8 cellular contexts compared by ENCODE assay signal in the genomic region with DNA sequence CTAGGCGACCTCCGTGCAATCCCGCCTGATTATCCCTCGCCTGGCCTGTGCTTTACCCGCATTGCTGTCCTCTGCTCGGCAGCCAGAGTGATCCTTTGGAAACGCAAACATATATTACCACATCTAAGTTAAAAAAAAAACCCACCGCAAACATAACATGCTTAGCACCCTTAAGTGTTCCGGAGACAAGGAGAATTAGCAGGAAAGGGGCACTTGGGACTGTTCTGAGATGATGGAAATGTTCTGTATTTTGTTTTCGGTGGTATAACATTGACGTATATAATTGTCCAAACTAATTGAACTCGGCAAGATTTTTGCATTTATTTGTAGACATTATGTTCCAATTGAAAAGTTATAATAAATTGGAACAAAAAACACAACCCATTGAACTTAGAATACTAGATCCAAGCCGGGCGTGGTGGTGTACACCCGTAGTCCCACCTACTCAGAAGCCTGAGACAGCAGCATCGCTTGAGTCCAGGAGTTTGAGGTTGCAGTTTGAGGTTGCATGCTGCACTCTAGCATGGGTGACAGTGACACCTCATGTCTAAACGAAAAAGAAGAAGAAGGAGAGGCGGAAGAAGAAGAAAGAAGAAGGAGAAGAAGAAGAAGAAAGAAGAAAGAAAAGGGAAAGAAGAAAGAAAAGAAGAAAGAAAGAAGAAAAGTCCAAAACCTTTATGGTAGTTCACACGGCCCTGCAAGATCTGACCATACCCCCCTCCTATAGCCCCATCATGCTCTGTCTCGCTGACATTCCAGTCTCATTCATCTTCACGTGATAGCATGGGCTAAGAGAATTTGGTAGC. TPM values are rescaled to one million over a fixed set of nuclear protein-coding genes. Genes with fewer than 3 reads are reported as not detected.
A peak's percentile ranks its signal among the peaks of the same experiment; 100 is the strongest.
DNase-seq lines count a peak whose midpoint lies in the region; ATAC-seq and TF ChIP-seq lines count a peak whose summit lies in the region.

No MANE protein-coding gene starts in this region.

- ATAC-seq in CD4-positive, alpha-beta T cell (ENCODE audit: poor library complexity) = peak; percentile 4
- ATAC-seq in natural killer cell treated with Interleukin-12 subunit alpha and Interleukin-12 subunit beta and Interleukin-15 and Interleukin-18, amount 100 ng/mL, for 72 hours = no peak
- ATAC-seq in HG03432 (IDR thresholded peaks at IDR 0.05; ENCODE audit: unreplicated experiment) = no peak

- peak overlapping the region; percentile 63 for H2AFZ ChIP-seq in mammary epithelial cell (ENCODE audit: low read depth, low read length)

- in situ Hi-C loops in mammary epithelial cell (cut with MboI; ENCODE audit: low sequenced_read_pairs in 2 of 2) = no loop called here

- peaks cover 9% of the 10 kb centered on the region for H3K36me3 ChIP-seq in HUES6 (ENCODE audit: control insufficient read depth, insufficient read depth, low read length)
- H3K36me3 ChIP-seq in mammary epithelial cell (ENCODE audit: insufficient read depth, low read length) = peaks cover 2% of the 10 kb centered on the region

- CTCF ChIA-PET in CD4-positive, alpha-beta T cell (lab: Charles Lee) = no interaction called here
- CTCF ChIA-PET in mammary epithelial cell (lab: Charles Lee; ENCODE audit: low non-redundant PET) = no interaction called here

- H3K79me2 ChIP-seq in mammary epithelial cell (ENCODE audit: insufficient read depth, low read length) = peaks cover 45% of the 10 kb centered on the region

- no peak for TF ChIP-seq CTCF in CD4-positive, alpha-beta T cell (IDR thresholded peaks at IDR 0.05)
- TF ChIP-seq CTCF in mammary epithelial cell (conservative IDR thresholded peaks at IDR 0.05 in 1 of 2, IDR thresholded peaks at IDR 0.05 in 1 of 2; ENCODE audit: extremely low read depth in 1 of 2, insufficient read depth in 1 of 2, low read depth in 1 of 2, low read length in 2 of 2) = no peak

- peak overlapping the region; percentile 71 for H3K4me2 ChIP-seq in mammary epithelial cell (ENCODE audit: insufficient read depth, low read depth, low read length)

- POLR2A ChIA-PET in CD4-positive, alpha-beta T cell (lab: Charles Lee) = interaction anchor here (1.3 to 1.7 kb wide), 6 partner anchors 21 to 164 kb away, joined by 4 to 13 read pairs (median 8); partner anchors contain the start of genes ACO2, PHF5A, PMM1 and TEF

- H3K4me3 ChIP-seq in HUES6 (ENCODE audit: low read depth, low read length) (peak overlapping the region; percentile 90), mammary epithelial cell (replicated peaks in 1 of 3; ENCODE audit: insufficient read depth in 1 of 3, low read depth in 2 of 3, low read length in 3 of 3) (peak overlapping the region; percentile 17 to 73 (median 26))

- no peaks in the 10 kb centered on the region for H3K27me3 ChIP-seq in CD4-positive, alpha-beta T cell (ENCODE audit: control insufficient read depth, insufficient read depth, low read length)
- H3K27me3 ChIP-seq in HUES6 (ENCODE audit: control insufficient read depth, insufficient read depth, low read length) = no peaks in the 10 kb centered on the region
- no peaks in the 10 kb centered on the region for H3K27me3 ChIP-seq in mammary epithelial cell (ENCODE audit: insufficient read depth, low read length)

- H3K9ac ChIP-seq in HUES6 (ENCODE audit: low read length) = no peak overlapping the region
- H3K9ac ChIP-seq in mammary epithelial cell (ENCODE audit: insufficient read depth, low read length) = no peak overlapping the region

- H3K4me1 Mint-ChIP-seq in CD4-positive, alpha-beta T cell (ENCODE audit: low read depth) = peaks cover 41% of the 10 kb centered on the region
- peaks cover 29% of the 10 kb centered on the region in 2 donors for H3K4me1 Mint-ChIP-seq in natural killer cell treated with Interleukin-12 subunit alpha and Interleukin-12 subunit beta and Interleukin-15 and Interleukin-18, amount 100 ng/mL, for 72 hours (ENCODE audit: low read depth in 2 of 2)

- no peaks in the 10 kb centered on the region for H3K9me3 Mint-ChIP-seq in CD4-positive, alpha-beta T cell
- no peaks in the 10 kb centered on the region for H3K9me3 Mint-ChIP-seq in natural killer cell treated with Interleukin-12 subunit alpha and Interleukin-12 subunit beta and Interleukin-15 and Interleukin-18, amount 100 ng/mL, for 72 hours

- no peaks in the 10 kb centered on the region for H3K27me3 Mint-ChIP-seq in CD4-positive, alpha-beta T cell
- no peaks in the 10 kb centered on the region for H3K27me3 Mint-ChIP-seq in natural killer cell treated with Interleukin-12 subunit alpha and Interleukin-12 subunit beta and Interleukin-15 and Interleukin-18, amount 100 ng/mL, for 72 hours

- H3K27ac ChIP-seq in CD4-positive, alpha-beta T cell (ENCODE audit: low read depth, low read length) = peak overlapping the region; percentile 81
- H3K27ac ChIP-seq in HUES6 (ENCODE audit: low read depth, low read length) (no peak overlapping the region), mammary epithelial cell (ENCODE audit: insufficient read depth, low read depth, low read length) (peak overlapping the region; percentile 47)

- intact Hi-C loops in CD4-positive, alpha-beta T cell (cut with DNase I, micrococcal nuclease) = loop anchor here (1.0 to 10.0 kb wide), 5 partner anchors 44 to 260 kb away; partner anchors contain the start of genes DESI1 (in 2 of the 2), PMM1 (in 2 of the 2), XRCC6 (in 2 of the 2) and ACO2 (in 1 of the 2)
- intact Hi-C loops in mammary epithelial cell (cut with micrococcal nuclease) = loop anchor here (1.0 to 2.0 kb wide), 2 partner anchors 44 to 76 kb away; partner anchors contain the start of genes DESI1, PMM1 and XRCC6

- dilution Hi-C loops in mammary epithelial cell (cut with HindIII; ENCODE audit: low sequenced_read_pairs) = no loop called here

- no peaks in the 10 kb centered on the region for H3K9me3 ChIP-seq in CD4-positive, alpha-beta T cell (ENCODE audit: control insufficient read depth, low read length)
- H3K9me3 ChIP-seq in HUES6 (ENCODE audit: control insufficient read depth, insufficient read depth, low read depth, low read length) = no peaks in the 10 kb centered on the region
- no peaks in the 10 kb centered on the region for H3K9me3 ChIP-seq in mammary epithelial cell (replicated peaks; ENCODE audit: insufficient read depth, low read length)

- DNase-seq in CD4-positive, alpha-beta T cell = no peak
- DNase-seq in mammary epithelial cell (peak; percentile 32), NCI-H526 (lab: John Stamatoyannopoulos, UW) (no peak), inferior parietal cortex (ENCODE audit: extremely low spot score) (no peak), H4 (ENCODE audit: low spot score) (no peak)
- DNase-seq in natural killer cell treated with Interleukin-12 subunit alpha and Interleukin-12 subunit beta and Interleukin-15 and Interleukin-18, amount 100 ng/mL, for 72 hours (ENCODE audit: low spot score) = no peak

- no peaks in the 10 kb centered on the region for H4K20me1 ChIP-seq in mammary epithelial cell (ENCODE audit: insufficient read depth, low read length)

- H3K4me3 Mint-ChIP-seq in CD4-positive, alpha-beta T cell = peak overlapping the region; percentile 98
- peak overlapping the region; percentile 99 for H3K4me3 Mint-ChIP-seq in natural killer cell treated with Interleukin-12 subunit alpha and Interleukin-12 subunit beta and Interleukin-15 and Interleukin-18, amount 100 ng/mL, for 72 hours

- WGBS in mammary epithelial cell (ENCODE audit: low coverage, missing lambda C conversion rate) = 20% methylated on average over 18 of the region's 21 CpGs

- peak overlapping the region; percentile 85 for H3K27ac Mint-ChIP-seq in CD4-positive, alpha-beta T cell
- peak overlapping the region; percentile 73 to 96 for H3K27ac Mint-ChIP-seq in natural killer cell treated with Interleukin-12 subunit alpha and Interleukin-12 subunit beta and Interleukin-15 and Interleukin-18, amount 100 ng/mL, for 72 hours

- BruUV-seq in mammary epithelial cell (replicated peaks; lab: Mats Ljungman, UMichigan) = TSS peak; percentile 100

- H3K36me3 Mint-ChIP-seq in CD4-positive, alpha-beta T cell (ENCODE audit: low read depth) = peaks cover 21% of the 10 kb centered on the region
- H3K36me3 Mint-ChIP-seq in natural killer cell treated with Interleukin-12 subunit alpha and Interleukin-12 subunit beta and Interleukin-15 and Interleukin-18, amount 100 ng/mL, for 72 hours = no peaks in the 10 kb centered on the region

- H3K4me1 ChIP-seq in HUES6 (ENCODE audit: control insufficient read depth, insufficient read depth, low read length) (peaks cover 8% of the 10 kb centered on the region), mammary epithelial cell (ENCODE audit: insufficient read depth, low read length) (peaks cover 15% of the 10 kb centered on the region)

RNA-seq across cellular contexts. Expression of gene POLR3H, which starts 0.6 kb away (rescaled TPM):
- 10 to 100 TPM; 13.4 to 17.3 TPM for total RNA-seq in CD4-positive, alpha-beta T cell
- 10 to 100 TPM; 17.2 to 47.0 TPM for total RNA-seq in mammary epithelial cell
- polyA plus RNA-seq in mammary epithelial cell = 57.3 TPM
- polyA minus RNA-seq in mammary epithelial cell = 72.2 TPM
- total RNA-seq in natural killer cell treated with Interleukin-12 subunit alpha and Interleukin-12 subunit beta and Interleukin-15 and Interleukin-18, amount 100 ng/mL, for 72 hours = 10 to 100 TPM; 42.5 to 84.0 TPM
- total RNA-seq in H4 (2014; rRNA removed; shearing (Covaris generic)) = 22.8 and 23.1 TPM in 2 replicates

RNA-seq across cellular contexts. Expression of gene CSDC2, which starts 15.9 kb away (rescaled TPM):
- not detected for total RNA-seq in CD4-positive, alpha-beta T cell
- 1 to 10 TPM in 1 of 2 donors, under 1 TPM in 1; 0.09 to 1.0 TPM for total RNA-seq in mammary epithelial cell
- not detected for polyA plus RNA-seq in mammary epithelial cell
- not detected for polyA minus RNA-seq in mammary epithelial cell
- not detected for total RNA-seq in natural killer cell treated with Interleukin-12 subunit alpha and Interleukin-12 subunit beta and Interleukin-15 and Interleukin-18, amount 100 ng/mL, for 72 hours
- 0.14 TPM in 1 of 2 replicates, not detected in the other for total RNA-seq in H4 (2014; rRNA removed; shearing (Covaris generic))

RNA-seq across cellular contexts. Expression of gene PMM1, which starts 44.8 kb away (rescaled TPM):
- total RNA-seq in CD4-positive, alpha-beta T cell = 10 to 100 TPM; 24.8 to 25.5 TPM
- 10 to 100 TPM; 21.2 to 44.8 TPM for total RNA-seq in mammary epithelial cell
- 62.8 TPM for polyA plus RNA-seq in mammary epithelial cell
- polyA minus RNA-seq in mammary epithelial cell = 21.9 TPM
- 10 to 100 TPM; 33.3 to 50.3 TPM for total RNA-seq in natural killer cell treated with Interleukin-12 subunit alpha and Interleukin-12 subunit beta and Interleukin-15 and Interleukin-18, amount 100 ng/mL, for 72 hours
- 4.2 and 17.5 TPM in 2 replicates for total RNA-seq in H4 (2014; rRNA removed; shearing (Covaris generic))
